1 cellular context compared by ENCODE assay signal in genomic region chr19:47687906-47688305, GRCh38.
TF ChIP-seq lines count a peak whose summit lies in the region.

No MANE protein-coding gene starts in this region.

TF ChIP-seq in GM23338, 12 proteins besides CTCF, POLR2A, EP300 and RAD21 (continued from another document):
- TF ChIP-seq ZNF462 (CRISPR knock-in tag; IDR thresholded peaks at IDR 0.05) (no peak), REST (IDR thresholded peaks at IDR 0.05; ENCODE audit: unreplicated experiment) (no peak), JUNB (IDR thresholded peaks at IDR 0.05; ENCODE audit: unreplicated experiment) (no peak), ZNF114 (CRISPR knock-in tag; IDR thresholded peaks at IDR 0.05) (no peak), EZH2 (IDR thresholded peaks at IDR 0.05; ENCODE audit: low read depth, unreplicated experiment) (no peak), ETS1 (IDR thresholded peaks at IDR 0.05) (no peak), CREB1 (CRISPR knock-in tag; IDR thresholded peaks at IDR 0.05; ENCODE audit: low read depth) (no peak)
